ENCODE assay signal across 1 cellular context in the genomic region with DNA sequence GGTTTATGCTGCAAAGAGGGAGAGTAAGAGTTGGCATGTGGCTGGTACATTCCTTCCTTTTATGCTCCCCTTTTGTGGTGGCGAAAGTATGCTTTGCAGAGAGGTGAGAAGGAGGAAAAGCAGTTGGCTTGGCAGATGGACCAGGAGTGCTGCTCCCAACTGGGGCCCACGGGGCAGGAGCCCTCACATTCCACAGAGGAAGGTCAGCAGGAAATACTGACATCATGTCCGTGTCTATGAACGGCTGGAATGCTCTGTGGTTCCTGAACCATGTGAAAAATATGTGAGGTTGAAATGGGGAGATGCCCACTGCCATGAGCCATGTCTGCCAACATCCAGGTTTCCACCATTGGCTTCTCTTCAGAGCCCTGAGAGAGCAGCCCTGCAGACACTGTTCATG.
TF ChIP-seq lines count a peak whose summit lies in the region.

No MANE protein-coding gene starts in this region.

TF ChIP-seq in SK-N-SH, 30 proteins besides CTCF, POLR2A, EP300 and RAD21 (continued from another document):
- TF ChIP-seq, protein P1, sequence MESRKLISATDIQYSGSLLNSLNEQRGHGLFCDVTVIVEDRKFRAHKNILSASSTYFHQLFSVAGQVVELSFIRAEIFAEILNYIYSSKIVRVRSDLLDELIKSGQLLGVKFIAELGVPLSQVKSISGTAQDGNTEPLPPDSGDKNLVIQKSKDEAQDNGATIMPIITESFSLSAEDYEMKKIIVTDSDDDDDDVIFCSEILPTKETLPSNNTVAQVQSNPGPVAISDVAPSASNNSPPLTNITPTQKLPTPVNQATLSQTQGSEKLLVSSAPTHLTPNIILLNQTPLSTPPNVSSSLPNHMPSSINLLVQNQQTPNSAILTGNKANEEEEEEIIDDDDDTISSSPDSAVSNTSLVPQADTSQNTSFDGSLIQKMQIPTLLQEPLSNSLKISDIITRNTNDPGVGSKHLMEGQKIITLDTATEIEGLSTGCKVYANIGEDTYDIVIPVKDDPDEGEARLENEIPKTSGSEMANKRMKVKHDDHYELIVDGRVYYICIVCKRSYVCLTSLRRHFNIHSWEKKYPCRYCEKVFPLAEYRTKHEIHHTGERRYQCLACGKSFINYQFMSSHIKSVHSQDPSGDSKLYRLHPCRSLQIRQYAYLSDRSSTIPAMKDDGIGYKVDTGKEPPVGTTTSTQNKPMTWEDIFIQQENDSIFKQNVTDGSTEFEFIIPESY (IDR thresholded peaks at IDR 0.05; ENCODE audit: borderline replicate concordance, low read depth), result peak; percentile 88
- TF ChIP-seq FOXM1 (IDR thresholded peaks at IDR 0.05; ENCODE audit: low read depth) (peak; percentile 98), JUND (IDR thresholded peaks at IDR 0.05) (peak; percentile 99), EZH2phosphoT487 (IDR thresholded peaks at IDR 0.05; ENCODE audit: borderline replicate concordance, low read depth) (no peak), NRF1 (IDR thresholded peaks at IDR 0.05; ENCODE audit: low read depth, low read length) (no peak), ELF1 (IDR thresholded peaks at IDR 0.05) (peak; percentile 49; the same call in 1 of the 2 replicates), MXI1 (IDR thresholded peaks at IDR 0.05; ENCODE audit: low read depth, low read length) (no peak), RXRA (IDR thresholded peaks at IDR 0.05; ENCODE audit: borderline replicate concordance, low read depth) (peak; percentile 97), MEF2A (IDR thresholded peaks at IDR 0.05; ENCODE audit: borderline replicate concordance, low read depth) (peak; percentile 68; the same call in 1 of the 2 replicates), GABPA (IDR thresholded peaks at IDR 0.05; ENCODE audit: low read depth) (peak; percentile 54; the same call in 1 of the 2 replicates), FOSL2 (IDR thresholded peaks at IDR 0.05; ENCODE audit: borderline replicate concordance, low read depth) (peak; percentile 99), TAF1 (IDR thresholded peaks at IDR 0.05; ENCODE audit: borderline replicate concordance, low read depth, low read length) (no peak; the same call in 1 of the 2 replicates), YY1 (IDR thresholded peaks at IDR 0.05; ENCODE audit: low read depth) (peak; percentile 49; the same call in 1 of the 2 replicates), FOXJ3 (CRISPR knock-in tag; IDR thresholded peaks at IDR 0.05) (no peak)
- TF ChIP-seq, protein P2, sequence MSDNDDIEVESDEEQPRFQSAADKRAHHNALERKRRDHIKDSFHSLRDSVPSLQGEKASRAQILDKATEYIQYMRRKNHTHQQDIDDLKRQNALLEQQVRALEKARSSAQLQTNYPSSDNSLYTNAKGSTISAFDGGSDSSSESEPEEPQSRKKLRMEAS (IDR thresholded peaks at IDR 0.05; ENCODE audit: low read depth), result peak; percentile 91
- TF ChIP-seq, protein P3, sequence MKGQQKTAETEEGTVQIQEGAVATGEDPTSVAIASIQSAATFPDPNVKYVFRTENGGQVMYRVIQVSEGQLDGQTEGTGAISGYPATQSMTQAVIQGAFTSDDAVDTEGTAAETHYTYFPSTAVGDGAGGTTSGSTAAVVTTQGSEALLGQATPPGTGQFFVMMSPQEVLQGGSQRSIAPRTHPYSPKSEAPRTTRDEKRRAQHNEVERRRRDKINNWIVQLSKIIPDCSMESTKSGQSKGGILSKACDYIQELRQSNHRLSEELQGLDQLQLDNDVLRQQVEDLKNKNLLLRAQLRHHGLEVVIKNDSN (IDR thresholded peaks at IDR 0.05; ENCODE audit: borderline replicate concordance, low read depth), result 0 out of 2 replicates have a peak, but pooled peaks have one; percentile 47
- TF ChIP-seq, protein P4, sequence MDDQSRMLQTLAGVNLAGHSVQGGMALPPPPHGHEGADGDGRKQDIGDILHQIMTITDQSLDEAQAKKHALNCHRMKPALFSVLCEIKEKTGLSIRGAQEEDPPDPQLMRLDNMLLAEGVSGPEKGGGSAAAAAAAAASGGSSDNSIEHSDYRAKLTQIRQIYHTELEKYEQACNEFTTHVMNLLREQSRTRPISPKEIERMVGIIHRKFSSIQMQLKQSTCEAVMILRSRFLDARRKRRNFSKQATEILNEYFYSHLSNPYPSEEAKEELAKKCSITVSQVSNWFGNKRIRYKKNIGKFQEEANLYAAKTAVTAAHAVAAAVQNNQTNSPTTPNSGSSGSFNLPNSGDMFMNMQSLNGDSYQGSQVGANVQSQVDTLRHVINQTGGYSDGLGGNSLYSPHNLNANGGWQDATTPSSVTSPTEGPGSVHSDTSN (IDR thresholded peaks at IDR 0.05), result peak; percentile 89
